In genomic region chr11:29025001-29025400, GRCh38 we compare ENCODE assay signal across 16 cellular contexts.
DNase-seq lines count a peak whose midpoint lies in the region; ATAC-seq lines count a peak whose summit lies in the region.
"Had no signal": no experiment of that assay in that cellular context is flagged by ENCODE, and none has a peak within 500 bp of the region (broad histone marks: within the 10 kb centered on the region; RNA-seq: fewer than 3 reads in every experiment).

No MANE protein-coding gene starts in this region.

- no peak for ATAC-seq in HG02798 (IDR thresholded peaks at IDR 0.05; ENCODE audit: poor library complexity, unreplicated experiment)
- ATAC-seq: K562 had no signal

- DNase-seq in A172 (ENCODE audit: low spot score) (peak; percentile 35), HT1080 (ENCODE audit: low read depth) (peak; percentile 47), amniotic epithelial cell (ENCODE audit: low read depth) (peak; percentile 29), iris pigment epithelial cell (ENCODE audit: low read depth) (peak; percentile 71), SW480 (ENCODE audit: low spot score) (no peak), glomerular visceral epithelial cell (ENCODE audit: extremely low spot score) (no peak)
- no peak for DNase-seq in activated CD4-positive, alpha-beta T cell treated with anti-CD3 and anti-CD28 coated beads, Interleukin-2, amount 50 U/mL, for 4 hours
- DNase-seq: 8988T, H9, NCI-H1105, NCI-H1694 treated with DMSO at 0.1 percent for 48 hours, NCI-H446, NCI-H748 treated with DMSO at 0.1 percent for 48 hours, SIG-M5 had no signal

Comparison
In these comparisons a context has a peak if more than half of its experiments do, and no peak if none do; other contexts are left out.
1. DNase-seq: peak in A172 (single experiment), HT1080 (single experiment), amniotic epithelial cell (single experiment) and iris pigment epithelial cell (single experiment); none in SW480 (single experiment), glomerular visceral epithelial cell (single experiment) and activated CD4-positive, alpha-beta T cell treated with anti-CD3 and anti-CD28 coated beads, Interleukin-2, amount 50 U/mL, for 4 hours (0 of 2).